Comparison of ENCODE assay signal across 26 cellular contexts in genomic region chr1:60808676-60809075, GRCh38.
DNase-seq lines count a peak whose midpoint lies in the region; ATAC-seq, FAIRE-seq and TF ChIP-seq lines count a peak whose summit lies in the region.
"Had no signal": no experiment of that assay in that cellular context is flagged by ENCODE, and none has a peak within 500 bp of the region (broad histone marks: within the 10 kb centered on the region; RNA-seq: fewer than 3 reads in every experiment).

No MANE protein-coding gene starts in this region.

- H3K27me3 ChIP-seq in Loucy (ENCODE audit: insufficient read depth, low read length, poor library complexity, severe bottlenecking) (no peaks in the 10 kb centered on the region), pancreas (no peaks in the 10 kb centered on the region)
- H3K27me3 ChIP-seq: BE2C, BLaER1 had no signal

- no peaks in the 10 kb centered on the region for H4K20me1 ChIP-seq in Loucy (ENCODE audit: insufficient read depth, low read length, poor library complexity, severe bottlenecking)
- H4K20me1 ChIP-seq: BLaER1 had no signal

- no peak overlapping the region for H3K4me3 Mint-ChIP-seq in activated T-cell treated with anti-CD3 and anti-CD28 coated beads, Interleukin-2, amount 50 U/mL, for 4 hours
- H3K4me3 Mint-ChIP-seq: CD14-positive monocyte; CD4-positive, alpha-beta memory T cell; CD4-positive, CD25-positive, alpha-beta regulatory T cell; CD8-positive, alpha-beta memory T cell had no signal

- H3K9ac ChIP-seq in Loucy (ENCODE audit: low read depth, low read length, poor library complexity, severe bottlenecking): no peak overlapping the region
- H3K9ac ChIP-seq: BLaER1 had no signal

- H3K9me3 ChIP-seq in HEK293 (ENCODE audit: control insufficient read depth, insufficient read depth, low read depth, low read length): no peaks in the 10 kb centered on the region
- H3K9me3 ChIP-seq in Loucy (ENCODE audit: insufficient read depth, low read depth, low read length): peaks cover 20% of the 10 kb centered on the region; the same call in 1 of the 2 replicates
- no peaks in the 10 kb centered on the region for H3K9me3 ChIP-seq in pancreas
- H3K9me3 ChIP-seq: BE2C had no signal

- H3K36me3 ChIP-seq in HEK293 (ENCODE audit: control insufficient read depth in 2 of 2, insufficient read depth in 1 of 2, low read length in 2 of 2) (no peaks in the 10 kb centered on the region), Loucy (ENCODE audit: insufficient read depth, low read length) (no peaks in the 10 kb centered on the region), pancreas (no peaks in the 10 kb centered on the region)
- H3K36me3 ChIP-seq: BE2C, BLaER1 had no signal

- H3K36me3 Mint-ChIP-seq in activated T-cell treated with anti-CD3 and anti-CD28 coated beads, Interleukin-2, amount 50 U/mL, for 4 hours (ENCODE audit: insufficient read depth): no peaks in the 10 kb centered on the region
- H3K36me3 Mint-ChIP-seq: CD14-positive monocyte; CD4-positive, alpha-beta memory T cell; CD4-positive, CD25-positive, alpha-beta regulatory T cell; CD8-positive, alpha-beta memory T cell had no signal

- no peaks in the 10 kb centered on the region for H3F3A ChIP-seq in Loucy (ENCODE audit: low read depth)

- H3K4me1 ChIP-seq in HEK293 (ENCODE audit: control insufficient read depth, insufficient read depth, low read length) (no peaks in the 10 kb centered on the region), Loucy (ENCODE audit: insufficient read depth, low read length, poor library complexity, severe bottlenecking) (peaks cover 20% of the 10 kb centered on the region), pancreas (no peaks in the 10 kb centered on the region)
- H3K4me1 ChIP-seq: BE2C had no signal

- FAIRE-seq in pancreas (lab: Jason Lieb, UNC): no peak
- FAIRE-seq: A204.1, GM12878, GM12892, GM18507 had no signal

- H3K4me1 Mint-ChIP-seq in activated T-cell treated with anti-CD3 and anti-CD28 coated beads, Interleukin-2, amount 50 U/mL, for 4 hours (ENCODE audit: low read depth): no peaks in the 10 kb centered on the region
- H3K4me1 Mint-ChIP-seq: CD14-positive monocyte; CD4-positive, alpha-beta memory T cell; CD4-positive, CD25-positive, alpha-beta regulatory T cell; CD8-positive, alpha-beta memory T cell had no signal

- POLR2A ChIA-PET in HEK293 (lab: Yijun Ruan, JAX): no interaction called here

- H3K4me2 ChIP-seq in Loucy (ENCODE audit: low read depth, low read length, poor library complexity, severe bottlenecking): peak overlapping the region; percentile 57

- H3K27ac ChIP-seq in HEK293 (ENCODE audit: extremely low read depth, low read depth, low read length): no peak overlapping the region
- peak overlapping the region in 1 of 4 donors; percentile 21 for H3K27ac ChIP-seq in pancreas
- H3K27ac ChIP-seq: BLaER1 had no signal

- CTCF ChIA-PET in HEK293 (lab: Yijun Ruan, JAX): interaction anchor here (1.0 kb wide), 1 partner anchor 527 kb away, joined by 3 read pairs; no protein-coding TSS in a partner anchor

- H3K4me3 ChIP-seq in HEK293 (ENCODE audit: low read depth, low read length) (no peak overlapping the region), Loucy (ENCODE audit: low read length, poor library complexity, severe bottlenecking) (no peak overlapping the region), pancreas (no peak overlapping the region)
- H3K4me3 ChIP-seq: BLaER1, GM12878 had no signal

- H3K9me2 ChIP-seq in Loucy (replicated peaks; ENCODE audit: low read depth, low read length): no peaks in the 10 kb centered on the region

- peaks cover 12% of the 10 kb centered on the region for H3K9me3 Mint-ChIP-seq in activated T-cell treated with anti-CD3 and anti-CD28 coated beads, Interleukin-2, amount 50 U/mL, for 4 hours

- intact Hi-C loops in pancreas (cut with DNase I): no loop called here

- no peak for TF ChIP-seq CTCF in HEK293 (tag by site-specific recombination; IDR thresholded peaks at IDR 0.05)
- no peak for TF ChIP-seq CTCF in Loucy (conservative IDR thresholded peaks at IDR 0.05; ENCODE audit: low read length)
- TF ChIP-seq CTCF in pancreas (IDR thresholded peaks at IDR 0.05): no peak

- H3K79me2 ChIP-seq in Loucy (ENCODE audit: insufficient read depth, low read length): no peaks in the 10 kb centered on the region

- DNase-seq in astrocyte of the hippocampus (ENCODE audit: low read depth, low spot score) (peak; percentile 16), pancreas (no peak), NCI-H1694 treated with DMSO at 0.1 percent for 48 hours (lab: John Stamatoyannopoulos, UW) (no peak)
- no peak for DNase-seq in activated T-cell treated with anti-CD3 and anti-CD28 coated beads, Interleukin-2, amount 50 U/mL, for 1 hour
- no peak for DNase-seq in activated T-cell treated with anti-CD3 and anti-CD28 coated beads, Interleukin-2, amount 50 U/mL, for 4 hours
- DNase-seq: 8988T; ACHN; BE2C; C1 segment of cervical spinal cord; CD4-positive, alpha-beta memory T cell; CD4-positive, CD25-positive, alpha-beta regulatory T cell; CD8-positive, alpha-beta memory T cell; DMS 273 treated with DMSO at 0.1 percent for 48 hours; DMS153; DMS53; DMS79; DND-41; GDM1 had no signal

- ATAC-seq in pancreas: peak in 3 of 4 donors; percentile 16 to 72 (median 45)
- ATAC-seq in activated T-cell treated with anti-CD3 and anti-CD28 coated beads, Interleukin-2, amount 50 U/mL, for 4 hours: no peak
- ATAC-seq: GM12878 had no signal

- H3K27me3 Mint-ChIP-seq in activated T-cell treated with anti-CD3 and anti-CD28 coated beads, Interleukin-2, amount 50 U/mL, for 4 hours (ENCODE audit: low read depth): no peaks in the 10 kb centered on the region

- 29 to 35% methylated on average over 1 of the region's 1 CpG for WGBS in pancreas, 2 donors

- no peak overlapping the region for H2AFZ ChIP-seq in Loucy (ENCODE audit: low read length)

TF ChIP-seq in HEK293, 187 proteins besides CTCF, POLR2A, EP300 and RAD21:
- no peak for TF ChIP-seq ZBTB7A (tag by site-specific recombination; IDR thresholded peaks at IDR 0.05; ENCODE audit: low read depth)
- peak; percentile 42; the same call in 1 of the 2 replicates for TF ChIP-seq ATF2 (tag by site-specific recombination; IDR thresholded peaks at IDR 0.05; ENCODE audit: low read depth)
- TF ChIP-seq ZNF292 (tag by site-specific recombination; IDR thresholded peaks at IDR 0.05; ENCODE audit: borderline replicate concordance, low read depth): no peak
- no peak for TF ChIP-seq YY2 (tag by site-specific recombination; IDR thresholded peaks at IDR 0.05)

Comparison
In these comparisons a context has a peak if more than half of its experiments do, and no peak if none do; other contexts are left out.
1. ATAC-seq: peak in pancreas (3 of 4); none in activated T-cell treated with anti-CD3 and anti-CD28 coated beads, Interleukin-2, amount 50 U/mL, for 4 hours (0 of 2).